In the genomic region with DNA sequence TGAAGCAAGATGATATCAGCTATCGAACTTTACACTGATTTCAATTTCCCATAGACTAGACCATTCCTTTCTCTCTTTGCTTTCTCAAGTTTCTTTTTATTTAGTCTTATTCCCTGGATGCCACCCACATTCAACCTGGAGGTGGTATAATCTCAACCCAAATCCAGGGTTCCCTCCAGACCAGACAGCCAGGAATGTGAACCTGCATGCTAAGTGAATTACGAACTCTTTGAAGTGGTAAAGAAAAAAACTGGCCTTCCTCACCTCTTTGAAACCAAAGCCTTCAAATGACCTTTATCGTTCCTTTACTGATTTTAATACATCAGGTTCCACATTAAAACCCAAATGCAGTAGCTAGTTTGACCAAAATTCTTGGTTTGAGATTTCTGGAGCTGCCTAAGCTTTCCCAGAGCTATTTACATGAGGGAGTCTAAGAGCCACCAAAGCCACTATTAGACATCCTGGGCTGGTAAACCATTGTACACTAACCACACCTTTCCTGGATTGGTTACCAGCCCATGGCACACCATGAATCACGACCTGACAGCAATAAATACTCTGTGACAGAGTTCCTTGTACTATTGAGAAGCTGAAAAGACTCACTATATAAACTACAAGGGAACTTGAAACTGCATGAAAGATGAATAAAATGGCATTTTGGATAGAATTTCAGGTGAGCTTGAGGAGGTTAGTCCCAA, we compare ENCODE assay signal across 19 cellular contexts.
DNase-seq lines count a peak whose midpoint lies in the region; ATAC-seq and TF ChIP-seq lines count a peak whose summit lies in the region.
"Had no signal": no experiment of that assay in that cellular context is flagged by ENCODE, and none has a peak within 500 bp of the region (broad histone marks: within the 10 kb centered on the region; RNA-seq: fewer than 3 reads in every experiment).

No MANE protein-coding gene starts in this region.

- H3K36me3 Mint-ChIP-seq in Calu3 (ENCODE audit: insufficient read depth, unreplicated experiment) = no peaks in the 10 kb centered on the region

- H3K27ac ChIP-seq in mammary epithelial cell (ENCODE audit: insufficient read depth, low read depth, low read length) = peak overlapping the region; percentile 33
- H3K27ac ChIP-seq in mesendoderm (ENCODE audit: low read depth, low read length) = no peak overlapping the region
- H3K27ac ChIP-seq: testis had no signal

- no peaks in the 10 kb centered on the region for H4K20me1 ChIP-seq in mammary epithelial cell (ENCODE audit: insufficient read depth, low read length)

- DNase-seq in Calu3 (peak; percentile 22), HT1080 (ENCODE audit: low read depth) (peak; percentile 77), mammary epithelial cell (peak; percentile 82), mesendoderm (peak; percentile 33), NCI-H446 treated with DMSO at 0.1 percent for 48 hours (lab: John Stamatoyannopoulos, UW) (no peak), NCI-H2081 treated with DMSO at 0.1 percent for 48 hours (lab: John Stamatoyannopoulos, UW) (no peak)
- no peak for DNase-seq in NK-92 treated with Interleukin-12 subunit alpha and Interleukin-12 subunit beta, amount 100 ng/mL, for 24 hours (lab: John Stamatoyannopoulos, UW)
- DNase-seq: activated CD4-positive, alpha-beta T cell treated with anti-CD3 and anti-CD28 coated beads, Interleukin-2, amount 50 U/mL, for 1 hour; effector CD4-positive, alpha-beta T cell; EL; hippocampal formation; left cardiac atrium; NCI-H1092 treated with DMSO at 0.1 percent for 48 hours; occipital lobe; stimulated activated CD4-positive, alpha-beta T cell treated with anti-CD3 and anti-CD28 coated beads, Interleukin-4, amount 100 ng/mL, for 24 hours; testis had no signal

- TF ChIP-seq CTCF in Calu3 (IDR thresholded peaks at IDR 0.05; ENCODE audit: unreplicated experiment) (no peak), mammary epithelial cell (conservative IDR thresholded peaks at IDR 0.05 in 1 of 2, IDR thresholded peaks at IDR 0.05 in 1 of 2; ENCODE audit: extremely low read depth in 1 of 2, insufficient read depth in 1 of 2, low read depth in 1 of 2, low read length in 2 of 2) (no peak)

- H3K36me3 ChIP-seq in mammary epithelial cell (ENCODE audit: insufficient read depth, low read length) (peaks cover 4% of the 10 kb centered on the region), mesendoderm (ENCODE audit: control insufficient read depth, insufficient read depth, low read length) (no peaks in the 10 kb centered on the region)

- H3K4me1 Mint-ChIP-seq in Calu3 (ENCODE audit: low read depth, unreplicated experiment) = peaks cover 20% of the 10 kb centered on the region

- H3K4me3 ChIP-seq in mammary epithelial cell (replicated peaks in 1 of 3; ENCODE audit: insufficient read depth in 1 of 3, low read depth in 2 of 3, low read length in 3 of 3) (no peak overlapping the region), mesendoderm (ENCODE audit: low read length) (no peak overlapping the region)
- H3K4me3 ChIP-seq: testis had no signal

- dilution Hi-C loops in mammary epithelial cell (cut with HindIII; ENCODE audit: low sequenced_read_pairs) = loop anchor here (5.0 kb wide), 1 partner anchor 36 kb away; no protein-coding TSS in a partner anchor

- no peak overlapping the region for H2BK5ac ChIP-seq in mesendoderm (ENCODE audit: low read length)

- no peak for ATAC-seq in GM19397 (IDR thresholded peaks at IDR 0.05; ENCODE audit: unreplicated experiment)
- ATAC-seq: Panc1 had no signal

- intact Hi-C loops in Calu3 (cut with micrococcal nuclease; ENCODE audit: unreplicated experiment) = loop anchor here (1.0 kb wide), 1 partner anchor 18 kb away; no protein-coding TSS in a partner anchor
- intact Hi-C loops in mammary epithelial cell (cut with micrococcal nuclease) = no loop called here

- H3K79me2 ChIP-seq in mammary epithelial cell (ENCODE audit: insufficient read depth, low read length) = no peaks in the 10 kb centered on the region
- H3K79me2 ChIP-seq in mesendoderm (ENCODE audit: control insufficient read depth, insufficient read depth, low read length) = no peaks in the 10 kb centered on the region

- H3K9me3 Mint-ChIP-seq in Calu3 (ENCODE audit: low read depth, unreplicated experiment) = no peaks in the 10 kb centered on the region

- BruUV-seq in Calu3 (replicated peaks; lab: Mats Ljungman, UMichigan) (no TSS peak), mammary epithelial cell (replicated peaks; lab: Mats Ljungman, UMichigan) (no TSS peak)

- no peak overlapping the region for H3K23ac ChIP-seq in mesendoderm (ENCODE audit: low read length)

- peaks cover 3% of the 10 kb centered on the region for H3K9me3 ChIP-seq in mammary epithelial cell (replicated peaks; ENCODE audit: insufficient read depth, low read length)
- H3K9me3 ChIP-seq: testis had no signal

- H3K4me2 ChIP-seq in mammary epithelial cell (ENCODE audit: insufficient read depth, low read depth, low read length) (peak overlapping the region; percentile 53), mesendoderm (ENCODE audit: low read length) (no peak overlapping the region)

- in situ Hi-C loops in mammary epithelial cell (cut with MboI; ENCODE audit: low sequenced_read_pairs in 2 of 2) = no loop called here

- no peak overlapping the region for H2AK5ac ChIP-seq in mesendoderm (ENCODE audit: low read length)

- CTCF ChIA-PET in Calu3 (lab: Charles Lee) (interaction anchor here (0.6 kb wide), 1 partner anchor 80 kb away, joined by 5 read pairs; no protein-coding TSS in a partner anchor), mammary epithelial cell (lab: Charles Lee; ENCODE audit: low non-redundant PET) (no interaction called here)

- peak overlapping the region; percentile 51 for H3K18ac ChIP-seq in mesendoderm (ENCODE audit: low read length)

- no peak overlapping the region for H3K56ac ChIP-seq in mesendoderm (ENCODE audit: low read length)

- H3K9ac ChIP-seq in mammary epithelial cell (ENCODE audit: insufficient read depth, low read length) (no peak overlapping the region), mesendoderm (ENCODE audit: low read length) (no peak overlapping the region)

- no peak overlapping the region for H3K4me3 Mint-ChIP-seq in Calu3 (ENCODE audit: low read depth, unreplicated experiment)
- H3K4me3 Mint-ChIP-seq: activated naive CD8-positive, alpha-beta T cell had no signal

- H3K4me1 ChIP-seq in mammary epithelial cell (ENCODE audit: insufficient read depth, low read length) (peaks cover 45% of the 10 kb centered on the region), mesendoderm (ENCODE audit: control insufficient read depth, low read depth, low read length) (peaks cover 6% of the 10 kb centered on the region)
- H3K4me1 ChIP-seq: testis had no signal

- H2BK15ac ChIP-seq in mesendoderm (replicated peaks; ENCODE audit: low read depth) = no peak overlapping the region

- H3K4ac ChIP-seq in mesendoderm (ENCODE audit: low read depth, low read length) = no peak overlapping the region

- H3K79me1 ChIP-seq in mesendoderm (ENCODE audit: low read length) = no peaks in the 10 kb centered on the region

- no peak overlapping the region for H3K27ac Mint-ChIP-seq in Calu3 (ENCODE audit: unreplicated experiment)
- H3K27ac Mint-ChIP-seq: activated naive CD8-positive, alpha-beta T cell had no signal

- no peak overlapping the region for H4K8ac ChIP-seq in mesendoderm (ENCODE audit: low read depth, low read length)

- no peaks in the 10 kb centered on the region for H3K27me3 Mint-ChIP-seq in Calu3 (ENCODE audit: unreplicated experiment)
- H3K27me3 Mint-ChIP-seq: activated naive CD8-positive, alpha-beta T cell had no signal

- H3K27me3 ChIP-seq in mammary epithelial cell (ENCODE audit: insufficient read depth, low read length) (no peaks in the 10 kb centered on the region), mesendoderm (ENCODE audit: insufficient read depth, low read length, poor library complexity) (no peaks in the 10 kb centered on the region)
- H3K27me3 ChIP-seq: testis had no signal

- no peak overlapping the region for H4K5ac ChIP-seq in mesendoderm (ENCODE audit: low read length)

- 16% methylated on average over 4 of the region's 4 CpGs for WGBS in mammary epithelial cell (ENCODE audit: low coverage, missing lambda C conversion rate)
- no CpG with 5 or more reads among the region's 4 CpGs for WGBS in mesendoderm (ENCODE audit: extremely low coverage, insufficient coverage, low lambda C conversion rate)

- H2BK120ac ChIP-seq in mesendoderm (ENCODE audit: low read depth, low read length) = peak overlapping the region; percentile 61

- H2AFZ ChIP-seq in mammary epithelial cell (ENCODE audit: low read depth, low read length) = peak overlapping the region; percentile 35

Comparison
In these comparisons a context has a peak if more than half of its experiments do, and no peak if none do; other contexts are left out.
1. DNase-seq: peak in Calu3 (single experiment), HT1080 (single experiment), mammary epithelial cell (single experiment) and mesendoderm (single experiment); none in NCI-H446 treated with DMSO at 0.1 percent for 48 hours (single experiment), NCI-H2081 treated with DMSO at 0.1 percent for 48 hours (single experiment) and NK-92 treated with Interleukin-12 subunit alpha and Interleukin-12 subunit beta, amount 100 ng/mL, for 24 hours (single experiment).